8 cellular contexts compared by ENCODE assay signal in genomic region chr10:78974409-78975317, GRCh38.
DNase-seq lines count a peak whose midpoint lies in the region; ATAC-seq and TF ChIP-seq lines count a peak whose summit lies in the region.

No MANE protein-coding gene starts in this region.

- H3K4me2 ChIP-seq in DND-41 (ENCODE audit: insufficient read depth, low read length) = peak overlapping the region; percentile 75

- DNase-seq in DND-41 = peak; percentile 67
- peak in 41 of 76 experiments; percentile 4 to 57 (median 24) for DNase-seq in HUDEP-2 (lab: John Stamatoyannopoulos, UW; ENCODE audit: unreplicated experiment in 76 of 76)
- DNase-seq in RWPE2 (ENCODE audit: low spot score) = no peak
- DNase-seq in activated gamma-delta T cell (lab: John Stamatoyannopoulos, UW) = peak; percentile 23
- peak; percentile 59 to 73 for DNase-seq in foreskin keratinocyte
- peak in 52 of 56 donors; percentile 18 to 86 (median 61) for DNase-seq in nucleus accumbens (lab: John Stamatoyannopoulos, UW)
- peak; percentile 88 for DNase-seq in superior temporal gyrus (ENCODE audit: extremely low spot score)

- TF ChIP-seq CTCF in DND-41 (IDR thresholded peaks at IDR 0.05; ENCODE audit: borderline replicate concordance, extremely low read depth, low read length, poor library complexity, severe bottlenecking) (peak; percentile 90), RWPE2 (IDR thresholded peaks at IDR 0.05; ENCODE audit: poor library complexity, severe bottlenecking) (peak; percentile 74), foreskin keratinocyte (conservative IDR thresholded peaks at IDR 0.05) (peak; percentile 70)

- H3K27ac ChIP-seq in DND-41 (ENCODE audit: low read length) = peak overlapping the region; percentile 95
- H3K27ac ChIP-seq in RWPE2 (ENCODE audit: poor library complexity, severe bottlenecking) = peak overlapping the region; percentile 89
- H3K27ac ChIP-seq in foreskin keratinocyte = peak overlapping the region; percentile 83

- ATAC-seq in DND-41 (ENCODE audit: insufficient read depth, low read depth) (peak; percentile 46), RWPE2 (ENCODE audit: low read depth) (peak; percentile 10; the same call in 2 of the 3 replicates), foreskin keratinocyte (peak; percentile 55), GM21526 (IDR thresholded peaks at IDR 0.05; ENCODE audit: low FRiP score, unreplicated experiment) (no peak)

- H2AFZ ChIP-seq in DND-41 (ENCODE audit: low read depth, low read length) = peak overlapping the region; percentile 93

- peak overlapping the region; percentile 72 for H3K9ac ChIP-seq in DND-41 (ENCODE audit: low read depth, low read length)

- H3K4me3 ChIP-seq in DND-41 (ENCODE audit: low read depth in 1 of 2, low read length in 2 of 2) = peak overlapping the region; percentile 31 to 61; a peak in 3 of 4 replicates
- peak overlapping the region; percentile 24 for H3K4me3 ChIP-seq in RWPE2 (ENCODE audit: severe bottlenecking)

- H3K9me3 ChIP-seq in DND-41 (ENCODE audit: insufficient read depth, low read length, severe bottlenecking) (no peaks in the 10 kb centered on the region), RWPE2 (ENCODE audit: severe bottlenecking) (no peaks in the 10 kb centered on the region)

- no peaks in the 10 kb centered on the region for H3K36me3 ChIP-seq in DND-41 (ENCODE audit: insufficient read depth, low read length)
- no peaks in the 10 kb centered on the region for H3K36me3 ChIP-seq in RWPE2 (ENCODE audit: low read depth)

- H4K20me1 ChIP-seq in DND-41 (ENCODE audit: insufficient read depth, low read length) = no peaks in the 10 kb centered on the region

- no peaks in the 10 kb centered on the region for H3K79me2 ChIP-seq in DND-41 (ENCODE audit: insufficient read depth, low read length)

- H3K27me3 ChIP-seq in DND-41 (ENCODE audit: insufficient read depth, low read length, poor library complexity) = no peaks in the 10 kb centered on the region
- no peaks in the 10 kb centered on the region for H3K27me3 ChIP-seq in RWPE2 (ENCODE audit: insufficient read depth, poor library complexity, severe bottlenecking)
- peaks cover 3% of the 10 kb centered on the region for H3K27me3 ChIP-seq in foreskin keratinocyte

- H3K4me1 ChIP-seq in DND-41 (ENCODE audit: insufficient read depth, low read length) = peaks cover 21% of the 10 kb centered on the region
- H3K4me1 ChIP-seq in RWPE2 (ENCODE audit: insufficient read depth, poor library complexity, severe bottlenecking) = peaks cover 24% of the 10 kb centered on the region
- peaks cover 12% of the 10 kb centered on the region for H3K4me1 ChIP-seq in foreskin keratinocyte
